ENCODE assay signal across 7 cellular contexts in genomic region chr4:173025131-173025530, GRCh38.
DNase-seq lines count a peak whose midpoint lies in the region; ATAC-seq, FAIRE-seq and TF ChIP-seq lines count a peak whose summit lies in the region.

No MANE protein-coding gene starts in this region.

- 99 to 100% (median 100%) methylated on average over 1 of the region's 1 CpG for WGBS in small intestine, 3 donors

- no peak for FAIRE-seq in small intestine (lab: Jason Lieb, UNC)

- in situ Hi-C loops in G401 (cut with HindIII; ENCODE audit: low sequenced_read_pairs), result no loop called here

- intact Hi-C loops in ascending aorta (cut with DNase I), result loop anchor here (1.0 to 2.0 kb wide), 2 partner anchors 232 to 276 kb away; no protein-coding TSS in a partner anchor

- TF ChIP-seq CTCF in ascending aorta (IDR thresholded peaks at IDR 0.05), result peak; percentile 61 to 68 (median 63)

- H3K9me3 ChIP-seq in ascending aorta, result no peaks in the 10 kb centered on the region
- H3K9me3 ChIP-seq in small intestine (ENCODE audit: control insufficient read depth, low read depth), result no peaks in the 10 kb centered on the region

- ATAC-seq in GM19438 (IDR thresholded peaks at IDR 0.05; ENCODE audit: low read depth, unreplicated experiment), result peak; percentile 90
- ATAC-seq in HG03432 (IDR thresholded peaks at IDR 0.05; ENCODE audit: unreplicated experiment), result peak; percentile 82

- no peak overlapping the region for H3K27ac ChIP-seq in ascending aorta
- no peak overlapping the region for H3K27ac ChIP-seq in small intestine (ENCODE audit: low read depth in 1 of 2, low read length in 1 of 2)

- H3K36me3 ChIP-seq in ascending aorta (no peaks in the 10 kb centered on the region), small intestine (ENCODE audit: control insufficient read depth in 2 of 2, insufficient read depth in 2 of 2, low read length in 2 of 2) (no peaks in the 10 kb centered on the region)

- H3K4me1 ChIP-seq in ascending aorta (no peaks in the 10 kb centered on the region), small intestine (ENCODE audit: control insufficient read depth in 2 of 2, insufficient read depth in 1 of 2, low read depth in 1 of 2, low read length in 1 of 2) (no peaks in the 10 kb centered on the region)

- DNase-seq in G401 (ENCODE audit: low spot score) (peak; percentile 80), NCI-H460 (ENCODE audit: extremely low read depth, low read depth) (peak; percentile 52), ascending aorta (ENCODE audit: low spot score in 2 of 2) (peak in 1 of 2 donors; percentile 71), hippocampal formation (lab: John Stamatoyannopoulos, UW) (peak; percentile 19 to 72), small intestine (peak; percentile 81)

- H3K4me3 ChIP-seq in ascending aorta (no peak overlapping the region), small intestine (ENCODE audit: low read depth in 1 of 2, low read length in 2 of 2) (no peak overlapping the region)

- H3K27me3 ChIP-seq in ascending aorta (no peaks in the 10 kb centered on the region), small intestine (ENCODE audit: control insufficient read depth in 2 of 2, insufficient read depth in 2 of 2, low read length in 2 of 2) (no peaks in the 10 kb centered on the region)
